1 cellular context compared by ENCODE assay signal in genomic region chr17:63969278-63969677, GRCh38.
TF ChIP-seq lines count a peak whose summit lies in the region.

No MANE protein-coding gene starts in this region.

TF ChIP-seq in endothelial cell of umbilical vein, 7 proteins besides CTCF, POLR2A, EP300 and RAD21:
- TF ChIP-seq FOS (IDR thresholded peaks at IDR 0.05; ENCODE audit: borderline replicate concordance, insufficient read depth, low read length), result no peak
- TF ChIP-seq GATA2 (IDR thresholded peaks at IDR 0.05; ENCODE audit: insufficient read depth, insufficient read length, low read depth, low read length), result no peak
- no peak for TF ChIP-seq MYC (IDR thresholded peaks at IDR 0.05; ENCODE audit: low read depth, low read length)
- no peak for TF ChIP-seq POLR2AphosphoS5 (IDR thresholded peaks at IDR 0.05; ENCODE audit: insufficient read depth, low read depth, low read length)
- TF ChIP-seq EZH2 (IDR thresholded peaks at IDR 0.05; ENCODE audit: borderline replicate concordance, low read depth, low read length, severe bottlenecking), result no peak
- no peak for TF ChIP-seq JUN (IDR thresholded peaks at IDR 0.05; ENCODE audit: borderline replicate concordance, insufficient read depth, insufficient read length, low read depth)
- TF ChIP-seq, protein P1, sequence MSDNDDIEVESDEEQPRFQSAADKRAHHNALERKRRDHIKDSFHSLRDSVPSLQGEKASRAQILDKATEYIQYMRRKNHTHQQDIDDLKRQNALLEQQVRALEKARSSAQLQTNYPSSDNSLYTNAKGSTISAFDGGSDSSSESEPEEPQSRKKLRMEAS (IDR thresholded peaks at IDR 0.05; ENCODE audit: insufficient read depth, insufficient read length), result no peak
TF ChIP-seq in endothelial cell of umbilical vein: peak in this region for 0.
